13 cellular contexts compared by ENCODE assay signal in genomic region chr20:41480054-41480770, GRCh38.
DNase-seq lines count a peak whose midpoint lies in the region; ATAC-seq and TF ChIP-seq lines count a peak whose summit lies in the region.
"Had no signal": no experiment of that assay in that cellular context is flagged by ENCODE, and none has a peak within 500 bp of the region (broad histone marks: within the 10 kb centered on the region; RNA-seq: fewer than 3 reads in every experiment).

No MANE protein-coding gene starts in this region.

- H2BK15ac ChIP-seq in mesenchymal stem cell (ENCODE audit: low read depth, poor library complexity, severe bottlenecking) = no peak overlapping the region

- no TSS peak for BruUV-seq in Calu3 (replicated peaks; lab: Mats Ljungman, UMichigan)

- CTCF ChIA-PET in Calu3 (lab: Charles Lee) = interaction anchor here (0.6 kb wide), 1 partner anchor 24 kb away, joined by 3 read pairs; no protein-coding TSS in a partner anchor
- CTCF ChIA-PET in WTC11 (lab: Charles Lee) = no interaction called here

- peaks cover 10 to 62% of the 10 kb centered on the region in 2 experiments for H3K36me3 ChIP-seq in mesenchymal stem cell (ENCODE audit: control insufficient read depth in 1 of 2, insufficient read depth in 2 of 2, low read depth in 1 of 2, low read length in 2 of 2)

- H3K9me3 ChIP-seq in mesenchymal stem cell (ENCODE audit: control insufficient read depth, low read length) = no peaks in the 10 kb centered on the region

- no peaks in the 10 kb centered on the region for H3K27me3 ChIP-seq in mesenchymal stem cell (ENCODE audit: control insufficient read depth in 1 of 2, insufficient read depth in 1 of 2, low read length in 2 of 2)
- H3K27me3 ChIP-seq: dorsolateral prefrontal cortex had no signal

- no peak overlapping the region for H3K4me3 ChIP-seq in mesenchymal stem cell (ENCODE audit: insufficient read depth in 1 of 2, low read depth in 1 of 2, low read length in 2 of 2)
- H3K4me3 ChIP-seq: dorsolateral prefrontal cortex, skin epidermis had no signal

- no peak overlapping the region for H3K4me2 ChIP-seq in mesenchymal stem cell (ENCODE audit: low read length, poor library complexity, severe bottlenecking)

- no peak overlapping the region for H2BK120ac ChIP-seq in mesenchymal stem cell (ENCODE audit: low read depth, low read length)

- H3K9ac ChIP-seq in mesenchymal stem cell (ENCODE audit: low read length) = no peak overlapping the region

- intact Hi-C loops in Calu3 (cut with micrococcal nuclease; ENCODE audit: unreplicated experiment) = no loop called here

- TF ChIP-seq CTCF in Calu3 (IDR thresholded peaks at IDR 0.05; ENCODE audit: unreplicated experiment) = no peak
- TF ChIP-seq CTCF in WTC11 (IDR thresholded peaks at IDR 0.05) = no peak

- no peak for TF ChIP-seq POLR2A in GM18505 (IDR thresholded peaks at IDR 0.05; ENCODE audit: borderline replicate concordance, extremely low read depth, insufficient read depth, insufficient read length)

- ATAC-seq in WTC11 (no peak), HG03039 (IDR thresholded peaks at IDR 0.05; ENCODE audit: unreplicated experiment) (no peak), HG02840 (IDR thresholded peaks at IDR 0.05; ENCODE audit: low FRiP score, unreplicated experiment) (no peak), GM18505 (IDR thresholded peaks at IDR 0.05; ENCODE audit: unreplicated experiment) (no peak)

- no peak overlapping the region for H3K4me3 Mint-ChIP-seq in Calu3 (ENCODE audit: low read depth, unreplicated experiment)
- H3K4me3 Mint-ChIP-seq in WTC11 = no peak overlapping the region

- POLR2A ChIA-PET in WTC11 (lab: Charles Lee) = no interaction called here

- H3K4me1 Mint-ChIP-seq in Calu3 (ENCODE audit: low read depth, unreplicated experiment) (peaks cover 17% of the 10 kb centered on the region), WTC11 (0 out of 2 replicates have a peak, but pooled peaks cover 6% of the 10 kb centered on the region)

- peaks cover 8% of the 10 kb centered on the region for H3K4me1 ChIP-seq in mesenchymal stem cell (ENCODE audit: control insufficient read depth, insufficient read depth, low read depth, low read length)

- peak overlapping the region; percentile 6 for H2AK5ac ChIP-seq in mesenchymal stem cell (ENCODE audit: low read length, severe bottlenecking)

- no peak overlapping the region for H4K91ac ChIP-seq in mesenchymal stem cell (ENCODE audit: low read length)

- DNase-seq in Calu3 (no peak), KBM-7 (peak; percentile 62), WTC11 (ENCODE audit: low spot score) (no peak), mesenchymal stem cell (peak; percentile 33), NCI-H2171 (lab: John Stamatoyannopoulos, UW) (no peak)
- DNase-seq: activated CD8-positive, alpha-beta memory T cell treated with anti-CD3 and anti-CD28 coated beads, Interleukin-2, amount 50 U/mL, for 48 hours; DMS79; dorsolateral prefrontal cortex; NCI-H2029 had no signal

- no peak overlapping the region for H2BK5ac ChIP-seq in mesenchymal stem cell (ENCODE audit: low read depth, low read length, poor library complexity, severe bottlenecking)

- H3K23ac ChIP-seq in mesenchymal stem cell (ENCODE audit: low read length in 2 of 2) = no peak overlapping the region

- no peaks in the 10 kb centered on the region for H3K36me3 Mint-ChIP-seq in Calu3 (ENCODE audit: insufficient read depth, unreplicated experiment)
- peaks cover 36% of the 10 kb centered on the region for H3K36me3 Mint-ChIP-seq in WTC11

- no CpG with 5 or more reads among the region's 2 CpGs for WGBS in mesenchymal stem cell

- H3K27ac Mint-ChIP-seq in Calu3 (ENCODE audit: unreplicated experiment) = peak overlapping the region; percentile 2
- H3K27ac Mint-ChIP-seq in WTC11 = peak overlapping the region; percentile 3

- in situ Hi-C loops in KBM-7 (cut with MboI; ENCODE audit: low pct_unique_long_range_greater_than_20kb, low sequenced_read_pairs) = no loop called here

- H2AFZ ChIP-seq in mesenchymal stem cell (ENCODE audit: low read depth, low read length) = no peak overlapping the region

- H3K9me3 Mint-ChIP-seq in Calu3 (ENCODE audit: low read depth, unreplicated experiment) = no peaks in the 10 kb centered on the region
- H3K9me3 Mint-ChIP-seq in WTC11 = no peaks in the 10 kb centered on the region

- peak overlapping the region; percentile 52 for H3K27ac ChIP-seq in mesenchymal stem cell (ENCODE audit: low read length, poor library complexity, severe bottlenecking)
- H3K27ac ChIP-seq: dorsolateral prefrontal cortex, skin epidermis had no signal

- H2BK12ac ChIP-seq in mesenchymal stem cell (ENCODE audit: low read length in 2 of 2) = no peak overlapping the region

- no peaks in the 10 kb centered on the region for H3K27me3 Mint-ChIP-seq in Calu3 (ENCODE audit: unreplicated experiment)
- H3K27me3 Mint-ChIP-seq in WTC11 (ENCODE audit: low read depth) = no peaks in the 10 kb centered on the region

- no peak overlapping the region for H4K8ac ChIP-seq in mesenchymal stem cell (ENCODE audit: low read length)

- no peak overlapping the region for H3K4ac ChIP-seq in mesenchymal stem cell (ENCODE audit: low read depth in 1 of 2, low read length in 2 of 2)

- H3K79me1 ChIP-seq in mesenchymal stem cell (replicated peaks; ENCODE audit: low read length, poor library complexity, severe bottlenecking) = peaks cover 7% of the 10 kb centered on the region

- H3K18ac ChIP-seq in mesenchymal stem cell (ENCODE audit: low read depth in 1 of 2, low read length in 2 of 2) = no peak overlapping the region

- H3K14ac ChIP-seq in mesenchymal stem cell (ENCODE audit: low read length in 2 of 2) = no peak overlapping the region

TF ChIP-seq in WTC11, 78 proteins besides CTCF, POLR2A, EP300 and RAD21:
- no peak for TF ChIP-seq NFE2L1 (CRISPR knock-in tag; IDR thresholded peaks at IDR 0.05)
- no peak for TF ChIP-seq FOXK1 (CRISPR knock-in tag; IDR thresholded peaks at IDR 0.05)
- no peak for TF ChIP-seq MAX (CRISPR knock-in tag; IDR thresholded peaks at IDR 0.05)
- no peak for TF ChIP-seq GTF2I (CRISPR knock-in tag; conservative IDR thresholded peaks at IDR 0.05)
- TF ChIP-seq ERG (CRISPR knock-in tag; IDR thresholded peaks at IDR 0.05) = no peak
- TF ChIP-seq ZNF232 (CRISPR knock-in tag; IDR thresholded peaks at IDR 0.05) = no peak
- TF ChIP-seq USF1 (CRISPR knock-in tag; IDR thresholded peaks at IDR 0.05) = no peak
- no peak for TF ChIP-seq TP53 (CRISPR knock-in tag; IDR thresholded peaks at IDR 0.05)
- no peak for TF ChIP-seq IRF2 (CRISPR knock-in tag; IDR thresholded peaks at IDR 0.05; ENCODE audit: borderline replicate concordance, low read depth)
- no peak for TF ChIP-seq NR1H2 (CRISPR knock-in tag; IDR thresholded peaks at IDR 0.05)
- TF ChIP-seq NFATC4 (CRISPR knock-in tag; IDR thresholded peaks at IDR 0.05) = no peak
- TF ChIP-seq ZMAT4 (CRISPR knock-in tag; IDR thresholded peaks at IDR 0.05) = no peak
- TF ChIP-seq ELF4 (CRISPR knock-in tag; IDR thresholded peaks at IDR 0.05; ENCODE audit: low read depth) = no peak
- no peak for TF ChIP-seq USF2 (CRISPR knock-in tag; IDR thresholded peaks at IDR 0.05)
- TF ChIP-seq CREM (CRISPR knock-in tag; IDR thresholded peaks at IDR 0.05) = no peak
- no peak for TF ChIP-seq JUN (CRISPR knock-in tag; IDR thresholded peaks at IDR 0.05)
- TF ChIP-seq CBFB (CRISPR knock-in tag; IDR thresholded peaks at IDR 0.05; ENCODE audit: low read depth) = no peak
- TF ChIP-seq ATF3 (CRISPR knock-in tag; conservative IDR thresholded peaks at IDR 0.05) = no peak
- TF ChIP-seq ZNF423 (CRISPR knock-in tag; IDR thresholded peaks at IDR 0.05) = no peak

Comparison
In these comparisons a context has a peak if more than half of its experiments do, and no peak if none do; other contexts are left out.
1. DNase-seq: peak in KBM-7 (single experiment) and mesenchymal stem cell (single experiment); none in Calu3 (single experiment), WTC11 (single experiment) and NCI-H2171 (single experiment).